ENCODE assay signal across 2 cellular contexts in the genomic region with DNA sequence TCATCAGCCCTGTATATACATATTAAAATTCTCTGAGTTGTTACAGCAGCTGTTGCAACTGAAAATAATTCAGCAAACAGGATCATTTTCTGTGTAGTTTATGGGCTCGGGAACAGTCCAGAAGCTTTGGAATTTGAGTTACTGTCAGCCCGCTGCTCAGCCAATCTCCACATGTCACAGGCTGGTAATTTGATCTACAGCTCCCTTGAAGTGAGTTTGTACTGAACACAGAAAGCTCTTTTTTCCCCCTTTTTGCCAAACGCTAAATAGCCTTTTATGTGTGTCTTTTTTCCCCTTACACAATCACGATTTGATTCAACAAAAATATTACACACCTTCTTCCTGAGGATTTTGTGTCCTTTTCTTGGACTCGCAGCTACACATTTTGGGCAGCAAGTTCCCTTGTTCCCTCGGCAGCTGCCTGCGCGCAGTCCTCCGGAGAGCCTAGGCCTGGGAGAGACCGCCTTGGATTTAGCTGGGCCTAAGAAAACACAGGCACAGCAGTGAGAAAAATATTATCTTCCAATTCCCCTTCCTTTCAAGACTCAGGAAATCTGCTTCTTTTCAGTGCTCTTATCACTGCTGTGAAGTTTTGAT.
TF ChIP-seq lines count a peak whose summit lies in the region.

No MANE protein-coding gene starts in this region.

TF ChIP-seq in SK-N-SH treated with all-trans-retinoic acid at 6 μM for 48 hours, 23 proteins besides CTCF, POLR2A, EP300 and RAD21 (continued from another document):
- TF ChIP-seq, protein P1, sequence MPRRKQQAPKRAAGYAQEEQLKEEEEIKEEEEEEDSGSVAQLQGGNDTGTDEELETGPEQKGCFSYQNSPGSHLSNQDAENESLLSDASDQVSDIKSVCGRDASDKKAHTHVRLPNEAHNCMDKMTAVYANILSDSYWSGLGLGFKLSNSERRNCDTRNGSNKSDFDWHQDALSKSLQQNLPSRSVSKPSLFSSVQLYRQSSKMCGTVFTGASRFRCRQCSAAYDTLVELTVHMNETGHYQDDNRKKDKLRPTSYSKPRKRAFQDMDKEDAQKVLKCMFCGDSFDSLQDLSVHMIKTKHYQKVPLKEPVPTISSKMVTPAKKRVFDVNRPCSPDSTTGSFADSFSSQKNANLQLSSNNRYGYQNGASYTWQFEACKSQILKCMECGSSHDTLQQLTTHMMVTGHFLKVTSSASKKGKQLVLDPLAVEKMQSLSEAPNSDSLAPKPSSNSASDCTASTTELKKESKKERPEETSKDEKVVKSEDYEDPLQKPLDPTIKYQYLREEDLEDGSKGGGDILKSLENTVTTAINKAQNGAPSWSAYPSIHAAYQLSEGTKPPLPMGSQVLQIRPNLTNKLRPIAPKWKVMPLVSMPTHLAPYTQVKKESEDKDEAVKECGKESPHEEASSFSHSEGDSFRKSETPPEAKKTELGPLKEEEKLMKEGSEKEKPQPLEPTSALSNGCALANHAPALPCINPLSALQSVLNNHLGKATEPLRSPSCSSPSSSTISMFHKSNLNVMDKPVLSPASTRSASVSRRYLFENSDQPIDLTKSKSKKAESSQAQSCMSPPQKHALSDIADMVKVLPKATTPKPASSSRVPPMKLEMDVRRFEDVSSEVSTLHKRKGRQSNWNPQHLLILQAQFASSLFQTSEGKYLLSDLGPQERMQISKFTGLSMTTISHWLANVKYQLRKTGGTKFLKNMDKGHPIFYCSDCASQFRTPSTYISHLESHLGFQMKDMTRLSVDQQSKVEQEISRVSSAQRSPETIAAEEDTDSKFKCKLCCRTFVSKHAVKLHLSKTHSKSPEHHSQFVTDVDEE (CRISPR knock-in tag; IDR thresholded peaks at IDR 0.05), result no peak
- TF ChIP-seq ZC3H10 (CRISPR knock-in tag; IDR thresholded peaks at IDR 0.05) (no peak), RARB (CRISPR knock-in tag; IDR thresholded peaks at IDR 0.05) (no peak), BACH2 (CRISPR knock-in tag; IDR thresholded peaks at IDR 0.05; ENCODE audit: borderline replicate concordance) (no peak), CSDC2 (CRISPR knock-in tag; IDR thresholded peaks at IDR 0.05) (no peak)
- TF ChIP-seq, protein P2, sequence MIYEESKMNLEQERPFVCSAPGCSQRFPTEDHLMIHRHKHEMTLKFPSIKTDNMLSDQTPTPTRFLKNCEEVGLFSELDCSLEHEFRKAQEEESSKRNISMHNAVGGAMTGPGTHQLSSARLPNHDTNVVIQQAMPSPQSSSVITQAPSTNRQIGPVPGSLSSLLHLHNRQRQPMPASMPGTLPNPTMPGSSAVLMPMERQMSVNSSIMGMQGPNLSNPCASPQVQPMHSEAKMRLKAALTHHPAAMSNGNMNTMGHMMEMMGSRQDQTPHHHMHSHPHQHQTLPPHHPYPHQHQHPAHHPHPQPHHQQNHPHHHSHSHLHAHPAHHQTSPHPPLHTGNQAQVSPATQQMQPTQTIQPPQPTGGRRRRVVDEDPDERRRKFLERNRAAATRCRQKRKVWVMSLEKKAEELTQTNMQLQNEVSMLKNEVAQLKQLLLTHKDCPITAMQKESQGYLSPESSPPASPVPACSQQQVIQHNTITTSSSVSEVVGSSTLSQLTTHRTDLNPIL (CRISPR knock-in tag; IDR thresholded peaks at IDR 0.05; ENCODE audit: low read depth), result no peak

TF ChIP-seq in SK-N-SH, 30 proteins besides CTCF, POLR2A, EP300 and RAD21 (continued from another document):
- TF ChIP-seq, protein P3, sequence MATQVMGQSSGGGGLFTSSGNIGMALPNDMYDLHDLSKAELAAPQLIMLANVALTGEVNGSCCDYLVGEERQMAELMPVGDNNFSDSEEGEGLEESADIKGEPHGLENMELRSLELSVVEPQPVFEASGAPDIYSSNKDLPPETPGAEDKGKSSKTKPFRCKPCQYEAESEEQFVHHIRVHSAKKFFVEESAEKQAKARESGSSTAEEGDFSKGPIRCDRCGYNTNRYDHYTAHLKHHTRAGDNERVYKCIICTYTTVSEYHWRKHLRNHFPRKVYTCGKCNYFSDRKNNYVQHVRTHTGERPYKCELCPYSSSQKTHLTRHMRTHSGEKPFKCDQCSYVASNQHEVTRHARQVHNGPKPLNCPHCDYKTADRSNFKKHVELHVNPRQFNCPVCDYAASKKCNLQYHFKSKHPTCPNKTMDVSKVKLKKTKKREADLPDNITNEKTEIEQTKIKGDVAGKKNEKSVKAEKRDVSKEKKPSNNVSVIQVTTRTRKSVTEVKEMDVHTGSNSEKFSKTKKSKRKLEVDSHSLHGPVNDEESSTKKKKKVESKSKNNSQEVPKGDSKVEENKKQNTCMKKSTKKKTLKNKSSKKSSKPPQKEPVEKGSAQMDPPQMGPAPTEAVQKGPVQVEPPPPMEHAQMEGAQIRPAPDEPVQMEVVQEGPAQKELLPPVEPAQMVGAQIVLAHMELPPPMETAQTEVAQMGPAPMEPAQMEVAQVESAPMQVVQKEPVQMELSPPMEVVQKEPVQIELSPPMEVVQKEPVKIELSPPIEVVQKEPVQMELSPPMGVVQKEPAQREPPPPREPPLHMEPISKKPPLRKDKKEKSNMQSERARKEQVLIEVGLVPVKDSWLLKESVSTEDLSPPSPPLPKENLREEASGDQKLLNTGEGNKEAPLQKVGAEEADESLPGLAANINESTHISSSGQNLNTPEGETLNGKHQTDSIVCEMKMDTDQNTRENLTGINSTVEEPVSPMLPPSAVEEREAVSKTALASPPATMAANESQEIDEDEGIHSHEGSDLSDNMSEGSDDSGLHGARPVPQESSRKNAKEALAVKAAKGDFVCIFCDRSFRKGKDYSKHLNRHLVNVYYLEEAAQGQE (IDR thresholded peaks at IDR 0.05; ENCODE audit: low read depth, low read length), result no peak
- TF ChIP-seq RFX5 (IDR thresholded peaks at IDR 0.05; ENCODE audit: low read length), result no peak
- no peak for TF ChIP-seq TCF12 (IDR thresholded peaks at IDR 0.05)
- TF ChIP-seq FOSL2 (IDR thresholded peaks at IDR 0.05; ENCODE audit: borderline replicate concordance, low read depth), result no peak
- no peak for TF ChIP-seq MEF2A (IDR thresholded peaks at IDR 0.05; ENCODE audit: borderline replicate concordance, low read depth)
- no peak for TF ChIP-seq YY1 (IDR thresholded peaks at IDR 0.05; ENCODE audit: low read depth)
- TF ChIP-seq RCOR1 (IDR thresholded peaks at IDR 0.05; ENCODE audit: low read length), result no peak
- TF ChIP-seq, protein P4, sequence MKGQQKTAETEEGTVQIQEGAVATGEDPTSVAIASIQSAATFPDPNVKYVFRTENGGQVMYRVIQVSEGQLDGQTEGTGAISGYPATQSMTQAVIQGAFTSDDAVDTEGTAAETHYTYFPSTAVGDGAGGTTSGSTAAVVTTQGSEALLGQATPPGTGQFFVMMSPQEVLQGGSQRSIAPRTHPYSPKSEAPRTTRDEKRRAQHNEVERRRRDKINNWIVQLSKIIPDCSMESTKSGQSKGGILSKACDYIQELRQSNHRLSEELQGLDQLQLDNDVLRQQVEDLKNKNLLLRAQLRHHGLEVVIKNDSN (IDR thresholded peaks at IDR 0.05; ENCODE audit: borderline replicate concordance, low read depth), result no peak
- TF ChIP-seq SMC3 (IDR thresholded peaks at IDR 0.05; ENCODE audit: low read depth, low read length), result no peak
